Comparison of ENCODE assay signal across 15 cellular contexts in genomic region chr21:34533938-34534337, GRCh38.
"Had no signal": no experiment of that assay in that cellular context is flagged by ENCODE, and none has a peak within 500 bp of the region (broad histone marks: within the 10 kb centered on the region; RNA-seq: fewer than 3 reads in every experiment).

No MANE protein-coding gene starts in this region.

- H3K36me3 Mint-ChIP-seq: activated naive CD8-positive, alpha-beta T cell treated with anti-CD3 and anti-CD28 coated beads, Interleukin-2, amount 10 ng/mL, durations not matched to agents 7 days and 5 days; WTC11 had no signal

- ATAC-seq: esophagus mucosa, left lobe of liver, WTC11 had no signal

- H3K27me3 Mint-ChIP-seq: activated naive CD8-positive, alpha-beta T cell treated with anti-CD3 and anti-CD28 coated beads, Interleukin-2, amount 10 ng/mL, durations not matched to agents 7 days and 5 days; naive B cell had no signal

- H3K9me3 Mint-ChIP-seq: activated naive CD8-positive, alpha-beta T cell treated with anti-CD3 and anti-CD28 coated beads, Interleukin-2, amount 10 ng/mL, durations not matched to agents 7 days and 5 days; naive B cell had no signal

- H3K27me3 ChIP-seq: breast epithelium, SJCRH30, testis, upper lobe of left lung had no signal

- H3K4me3 Mint-ChIP-seq: activated naive CD8-positive, alpha-beta T cell treated with anti-CD3 and anti-CD28 coated beads, Interleukin-2, amount 10 ng/mL, durations not matched to agents 7 days and 5 days; WTC11 had no signal

- H3K27ac Mint-ChIP-seq: activated naive CD8-positive, alpha-beta T cell treated with anti-CD3 and anti-CD28 coated beads, Interleukin-2, amount 10 ng/mL, durations not matched to agents 7 days and 5 days; WTC11 had no signal

- H3K27ac ChIP-seq: SJCRH30, testis, upper lobe of left lung had no signal

- H3K4me1 Mint-ChIP-seq: naive B cell had no signal

- DNase-seq: activated CD4-positive, alpha-beta T cell treated with anti-CD3 and anti-CD28 coated beads for 4 hours; activated CD8-positive, alpha-beta memory T cell treated with anti-CD3 and anti-CD28 coated beads for 24 hours; activated effector memory CD4-positive, alpha-beta T cell treated with anti-CD3 and anti-CD28 coated beads, Interleukin-2, amount 50 U/mL, for 16 hours; activated naive CD8-positive, alpha-beta T cell treated with anti-CD3 and anti-CD28 coated beads, Interleukin-2, amount 10 ng/mL, durations not matched to agents 7 days and 5 days; aorta; naive B cell; stimulated activated naive CD4-positive, alpha-beta T cell treated with Interleukin-2 at 50 U/mL for 16 hours; T-helper 2 cell; testis; upper lobe of left lung had no signal
